In the genomic region with DNA sequence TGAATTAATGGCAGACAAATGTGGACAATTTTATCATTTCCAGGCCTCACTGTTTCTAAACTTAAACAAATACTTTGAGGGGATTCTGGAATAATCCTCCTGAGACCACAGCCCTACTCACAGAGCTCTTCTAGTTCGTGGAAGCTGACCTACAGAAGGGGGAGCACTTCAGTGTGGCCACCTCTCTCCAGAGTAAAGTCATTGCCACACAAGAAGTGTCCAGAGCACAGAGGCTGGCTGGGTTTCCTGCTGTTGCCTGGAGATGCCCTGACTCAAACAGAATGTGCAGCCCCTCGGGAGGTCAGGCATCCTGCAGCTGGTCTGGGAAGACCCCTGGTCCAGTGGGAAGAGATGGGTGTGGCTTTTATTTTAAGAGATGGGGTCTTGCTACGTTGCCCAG, we compare ENCODE assay signal across 16 cellular contexts.
"Had no signal": no experiment of that assay in that cellular context is flagged by ENCODE, and none has a peak within 500 bp of the region (broad histone marks: within the 10 kb centered on the region; RNA-seq: fewer than 3 reads in every experiment).

No MANE protein-coding gene starts in this region.

- H3K9me3 ChIP-seq: gastrocnemius medialis, neutrophil had no signal

- H3K4me1 Mint-ChIP-seq: activated CD4-positive, alpha-beta T cell treated with anti-CD3 and anti-CD28 coated beads for 36 hours; activated CD8-positive, alpha-beta memory T cell treated with anti-CD3 and anti-CD28 coated beads, Interleukin-2, amount 10 ng/mL, durations not matched to agents 7 days and 5 days; endodermal cell had no signal

- DNase-seq: activated CD4-positive, alpha-beta memory T cell treated with anti-CD3 and anti-CD28 coated beads for 36 hours; activated CD4-positive, alpha-beta T cell treated with anti-CD3 and anti-CD28 coated beads for 36 hours; activated CD8-positive, alpha-beta memory T cell treated with anti-CD3 and anti-CD28 coated beads, Interleukin-2, amount 10 ng/mL, durations not matched to agents 7 days and 5 days; endodermal cell; erythroblast; gastrocnemius medialis; head of caudate nucleus; kidney glomerular epithelial cell; mesendoderm; stimulated activated naive B cell treated with anti-CD40 and anti-IgM and Interleukin-4, amounts not matched to agents 10 μg/mL and 1 μg/mL and 100 μg/mL, for 72 hours had no signal

- H3K36me3 ChIP-seq: gastrocnemius medialis, neutrophil had no signal

- H3K27me3 Mint-ChIP-seq: stimulated activated naive B cell treated with anti-CD40 and anti-IgM and Interleukin-4, amounts not matched to agents 10 μg/mL and 1 μg/mL and 100 μg/mL, for 72 hours had no signal

- FAIRE-seq: colon, urothelium cell line had no signal

- H3K27me3 ChIP-seq: gastrocnemius medialis had no signal

- H3K4me3 ChIP-seq: gastrocnemius medialis had no signal

- H3K9me3 Mint-ChIP-seq: natural killer cell treated with Interleukin-12 subunit alpha and Interleukin-12 subunit beta and Interleukin-15 and Interleukin-18, amount 100 ng/mL, for 72 hours had no signal

- H3K36me3 Mint-ChIP-seq: activated CD4-positive, alpha-beta memory T cell treated with anti-CD3 and anti-CD28 coated beads for 36 hours; activated CD8-positive, alpha-beta memory T cell treated with anti-CD3 and anti-CD28 coated beads, Interleukin-2, amount 10 ng/mL, durations not matched to agents 7 days and 5 days; activated naive CD8-positive, alpha-beta T cell; natural killer cell treated with Interleukin-12 subunit alpha and Interleukin-12 subunit beta and Interleukin-15 and Interleukin-18, amount 100 ng/mL, for 72 hours; stimulated activated naive B cell treated with anti-CD40 and anti-IgM and Interleukin-4, amounts not matched to agents 10 μg/mL and 1 μg/mL and 100 μg/mL, for 72 hours had no signal

- H3K4me3 Mint-ChIP-seq: activated CD4-positive, alpha-beta memory T cell treated with anti-CD3 and anti-CD28 coated beads for 36 hours; activated CD4-positive, alpha-beta T cell treated with anti-CD3 and anti-CD28 coated beads for 36 hours; activated CD8-positive, alpha-beta memory T cell treated with anti-CD3 and anti-CD28 coated beads, Interleukin-2, amount 10 ng/mL, durations not matched to agents 7 days and 5 days; activated naive CD8-positive, alpha-beta T cell; endodermal cell; natural killer cell treated with Interleukin-12 subunit alpha and Interleukin-12 subunit beta and Interleukin-15 and Interleukin-18, amount 100 ng/mL, for 72 hours; stimulated activated naive B cell treated with anti-CD40 and anti-IgM and Interleukin-4, amounts not matched to agents 10 μg/mL and 1 μg/mL and 100 μg/mL, for 72 hours; WTC11 had no signal

- ATAC-seq: activated CD4-positive, alpha-beta T cell treated with anti-CD3 and anti-CD28 coated beads for 36 hours; activated CD8-positive, alpha-beta memory T cell treated with anti-CD3 and anti-CD28 coated beads, Interleukin-2, amount 10 ng/mL, durations not matched to agents 7 days and 5 days; natural killer cell treated with Interleukin-12 subunit alpha and Interleukin-12 subunit beta and Interleukin-15 and Interleukin-18, amount 100 ng/mL, for 72 hours; stimulated activated naive B cell treated with anti-CD40 and anti-IgM and Interleukin-4, amounts not matched to agents 10 μg/mL and 1 μg/mL and 100 μg/mL, for 72 hours; WTC11 had no signal

- H3K27ac ChIP-seq: gastrocnemius medialis, neutrophil had no signal

- H3K27ac Mint-ChIP-seq: activated CD4-positive, alpha-beta memory T cell treated with anti-CD3 and anti-CD28 coated beads for 36 hours; activated CD4-positive, alpha-beta T cell treated with anti-CD3 and anti-CD28 coated beads for 36 hours; activated CD8-positive, alpha-beta memory T cell treated with anti-CD3 and anti-CD28 coated beads, Interleukin-2, amount 10 ng/mL, durations not matched to agents 7 days and 5 days; activated naive CD8-positive, alpha-beta T cell; endodermal cell; natural killer cell treated with Interleukin-12 subunit alpha and Interleukin-12 subunit beta and Interleukin-15 and Interleukin-18, amount 100 ng/mL, for 72 hours; WTC11 had no signal
